32 cellular contexts compared by ENCODE assay signal in the genomic region with DNA sequence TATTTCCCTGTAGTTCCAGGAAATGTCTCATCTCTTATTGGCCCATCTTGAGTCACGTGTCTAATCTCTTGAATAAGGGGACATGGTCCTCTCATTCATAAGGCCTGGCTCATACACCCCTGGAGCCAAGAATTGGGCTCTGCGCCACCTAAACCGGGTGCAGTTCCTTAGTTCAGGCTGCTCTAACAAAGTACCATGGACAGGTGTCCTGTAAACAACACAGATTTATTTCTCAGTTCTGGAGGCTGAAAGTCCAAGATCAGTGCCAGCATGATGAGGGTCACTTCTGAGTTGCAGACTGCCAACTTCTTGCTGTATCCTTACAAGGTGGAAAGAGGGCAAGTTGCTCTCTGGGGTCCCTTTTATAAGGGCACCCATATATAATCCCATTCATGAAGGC.
"Had no signal": no experiment of that assay in that cellular context is flagged by ENCODE, and none has a peak within 500 bp of the region (broad histone marks: within the 10 kb centered on the region; RNA-seq: fewer than 3 reads in every experiment).

No MANE protein-coding gene starts in this region.

- DNase-seq: activated effector memory CD4-positive, alpha-beta T cell treated with anti-CD3 and anti-CD28 coated beads, Interleukin-2, amount 50 U/mL, for 16 hours; activated effector memory CD4-positive, alpha-beta T cell treated with Interleukin-2 at 50 U/mL for 16 hours; activated gamma-delta T cell; activated gamma-delta T cell treated with Interleukin-2 at 50 U/mL for 16 hours; activated naive CD4-positive, alpha-beta T cell; activated naive CD4-positive, alpha-beta T cell treated with anti-CD3 and anti-CD28 coated beads for 36 hours; activated naive CD4-positive, alpha-beta T cell treated with anti-CD3 and anti-CD28 coated beads, Interleukin-2, amount 10 ng/mL, durations not matched to agents 7 days and 5 days; activated naive CD4-positive, alpha-beta T cell treated with anti-CD3 and anti-CD28 coated beads, Interleukin-2, amount 50 U/mL, for 16 hours; activated naive CD4-positive, alpha-beta T cell treated with Interleukin-2 at 50 U/mL for 16 hours; activated naive CD8-positive, alpha-beta T cell treated with anti-CD3 and anti-CD28 coated beads for 36 hours; activated naive CD8-positive, alpha-beta T cell treated with anti-CD3 and anti-CD28 coated beads, Interleukin-2, amount 10 ng/mL, durations not matched to agents 7 days and 5 days; activated naive CD8-positive, alpha-beta T cell treated with anti-CD3 and anti-CD28 coated beads, Interleukin-2, amount 50 U/mL, for 24 hours; activated T-cell treated with anti-CD3 and anti-CD28 coated beads, Interleukin-2, amount 50 U/mL, for 4 hours; activated T-cell treated with anti-CD3 and anti-CD28 coated beads, Interleukin-2, amount 50 U/mL, for 48 hours; activated T-cell treated with anti-CD3 and anti-CD28 coated beads, Interleukin-2, amount 50 U/mL, for 72 hours; adrenal gland; amniotic stem cell; amygdala; anterior cingulate cortex; aorta; body of pancreas; brain microvascular endothelial cell; caudate nucleus; central memory CD4-positive, alpha-beta T cell; cerebellar nuclear complex had no signal

- H3K36me3 ChIP-seq: adrenal gland, ascending aorta, brain microvascular endothelial cell, breast epithelium, cardiac muscle cell had no signal

- ATAC-seq: activated naive CD4-positive, alpha-beta T cell treated with anti-CD3 and anti-CD28 coated beads, Interleukin-2, amount 50 U/mL, for 72 hours; activated naive CD8-positive, alpha-beta T cell treated with anti-CD3 and anti-CD28 coated beads, Interleukin-2, amount 50 U/mL, for 24 hours; activated T-cell treated with anti-CD3 and anti-CD28 coated beads, Interleukin-2, amount 50 U/mL, for 4 hours; activated T-cell treated with anti-CD3 and anti-CD28 coated beads, Interleukin-2, amount 50 U/mL, for 72 hours; body of pancreas had no signal

- H3K9me3 ChIP-seq: adrenal gland, ascending aorta, body of pancreas, breast epithelium had no signal

- H3K27ac ChIP-seq: adrenal gland, ascending aorta, body of pancreas, brain microvascular endothelial cell, breast epithelium, cardiac muscle cell had no signal

- H3K27me3 ChIP-seq: adrenal gland, ascending aorta, body of pancreas, brain microvascular endothelial cell, breast epithelium had no signal

- H3K4me1 ChIP-seq: adrenal gland, ascending aorta, body of pancreas, breast epithelium had no signal

- H3K4me3 ChIP-seq: adrenal gland, ascending aorta, body of pancreas, breast epithelium, cardiac muscle cell had no signal

- FAIRE-seq: astrocyte, bronchial epithelial cell, colon had no signal
